4 cellular contexts compared by ENCODE assay signal in the genomic region with DNA sequence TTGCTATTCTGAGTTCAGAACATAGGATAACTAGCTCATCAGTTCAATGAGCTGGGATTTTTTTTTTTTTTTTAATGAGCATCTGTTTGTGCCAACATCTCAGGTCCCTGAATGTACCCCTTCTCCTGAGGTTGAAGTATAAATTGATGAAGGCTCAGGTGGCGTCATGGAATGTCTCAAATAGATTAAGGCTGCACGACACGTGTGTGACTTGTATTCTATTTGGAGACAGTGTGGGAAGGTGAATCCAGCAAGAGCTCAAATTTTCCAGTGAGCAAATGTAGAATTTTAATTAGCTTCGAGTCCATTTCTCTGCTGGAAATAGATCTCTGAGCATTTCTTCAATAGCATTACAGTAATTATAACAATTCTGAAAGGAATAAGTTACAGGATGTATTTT. TPM values are rescaled to one million over a fixed set of nuclear protein-coding genes. Genes with fewer than 3 reads are reported as not detected.
"Had no signal": no experiment of that assay in that cellular context is flagged by ENCODE, and none has a peak within 500 bp of the region (broad histone marks: within the 10 kb centered on the region; RNA-seq: fewer than 3 reads in every experiment).

No MANE protein-coding gene starts in this region.

- DNase-seq: GDM1, GF-D8 had no signal

- H3K4me3 ChIP-seq: GM12878 had no signal

- ATAC-seq: GM12878 had no signal

RNA-seq across cellular contexts. Expression of a gene that starts 37.2 kb away (rescaled TPM):
- total RNA-seq: G401 had no signal
- polyA plus RNA-seq: GM12878 had no signal
